Comparison of ENCODE assay signal across 7 cellular contexts in genomic region chr20:23746321-23746720, GRCh38. TPM values are rescaled to one million over a fixed set of nuclear protein-coding genes. Genes with fewer than 3 reads are reported as not detected.
"Had no signal": no experiment of that assay in that cellular context is flagged by ENCODE, and none has a peak within 500 bp of the region (broad histone marks: within the 10 kb centered on the region; RNA-seq: fewer than 3 reads in every experiment).

No MANE protein-coding gene starts in this region.

- DNase-seq: GM23248, GOT3, H7, HCEC 1CT, IMR-90 had no signal

- H3K27ac ChIP-seq: GM23248 had no signal

- H2AFZ ChIP-seq: GM23248 had no signal

- H3K4me3 ChIP-seq: GM23248, K562 had no signal

- H3K9ac ChIP-seq: GM23248 had no signal

RNA-seq across cellular contexts. Expression of gene CST1, which starts 4.4 kb away (rescaled TPM):
- total RNA-seq: GM23248, IMR-90, K562 had no signal
- polyA plus RNA-seq: GM23248, IMR-90, K562 had no signal

RNA-seq across cellular contexts. Expression of gene CST4, which starts 57.5 kb away (rescaled TPM):
- total RNA-seq: GM23248, H4, H7, IMR-90, K562 had no signal
- polyA plus RNA-seq: GM23248, IMR-90, K562 had no signal
